15 cellular contexts compared by ENCODE assay signal in genomic region chr11:78299000-78299712, GRCh38.
"Had no signal": no experiment of that assay in that cellular context is flagged by ENCODE, and none has a peak within 500 bp of the region (broad histone marks: within the 10 kb centered on the region; RNA-seq: fewer than 3 reads in every experiment).

No MANE protein-coding gene starts in this region.

- H3K4me1 ChIP-seq: testis had no signal

- H3K9me3 Mint-ChIP-seq: activated naive CD4-positive, alpha-beta T cell treated with anti-CD3 and anti-CD28 coated beads for 36 hours; naive thymus-derived CD8-positive, alpha-beta T cell had no signal

- ATAC-seq: naive thymus-derived CD8-positive, alpha-beta T cell had no signal

- H3K27ac ChIP-seq: coronary artery, sigmoid colon, testis had no signal

- H3K27me3 ChIP-seq: adrenal gland, sigmoid colon, testis had no signal

- H3K36me3 Mint-ChIP-seq: naive thymus-derived CD8-positive, alpha-beta T cell had no signal

- H3K4me3 Mint-ChIP-seq: activated naive CD4-positive, alpha-beta T cell treated with anti-CD3 and anti-CD28 coated beads for 36 hours; naive thymus-derived CD8-positive, alpha-beta T cell had no signal

- H3K36me3 ChIP-seq: adrenal gland, sigmoid colon had no signal

- H3K27ac Mint-ChIP-seq: activated naive CD4-positive, alpha-beta T cell treated with anti-CD3 and anti-CD28 coated beads for 36 hours; naive thymus-derived CD8-positive, alpha-beta T cell had no signal

- H3K9me3 ChIP-seq: adrenal gland, sigmoid colon, testis had no signal

- H3K4me3 ChIP-seq: adrenal gland, coronary artery, lung, sigmoid colon, testis had no signal

- DNase-seq: activated CD4-positive, alpha-beta T cell treated with anti-CD3 and anti-CD28 coated beads for 4 hours; activated CD8-positive, alpha-beta memory T cell treated with anti-CD3 and anti-CD28 coated beads for 24 hours; activated naive CD4-positive, alpha-beta T cell treated with anti-CD3 and anti-CD28 coated beads for 36 hours; adrenal gland; caudate nucleus; effector memory CD4-positive, alpha-beta T cell; naive thymus-derived CD8-positive, alpha-beta T cell; sigmoid colon; stimulated activated CD4-positive, alpha-beta T cell treated with anti-CD3 and anti-CD28 coated beads, Interleukin-4, amount 100 ng/mL, for 1 hour; stimulated activated CD8-positive, alpha-beta memory T cell treated with anti-CD3 and anti-CD28 coated beads, Interleukin-4, amount 100 ng/mL, for 48 hours; stimulated activated naive CD8-positive, alpha-beta T cell treated with anti-CD3 and anti-CD28 coated beads, Interleukin-15, Interleukin-2, amounts not matched to agents 100 U/mL and 50 U/mL, for 24 hours; SW 1271; testis had no signal
